7 cellular contexts compared by ENCODE assay signal in the genomic region with DNA sequence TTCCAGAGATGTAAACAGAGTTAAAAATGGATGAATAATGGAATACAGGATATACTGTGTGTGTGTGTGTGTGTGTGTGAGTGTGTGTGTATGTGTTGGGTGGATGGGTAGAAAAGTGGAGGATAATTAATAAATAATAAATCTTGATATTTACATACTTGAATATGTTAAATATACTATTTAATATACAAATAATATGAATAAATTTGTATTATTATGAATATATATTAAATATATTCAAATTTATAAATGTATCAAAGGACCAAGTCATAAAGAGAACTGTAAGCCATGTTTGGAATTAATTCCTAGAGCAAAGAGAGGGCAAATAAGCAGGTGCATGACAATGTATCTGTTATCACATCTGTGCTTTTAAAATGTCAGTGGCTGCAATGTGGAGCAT.
"Had no signal": no experiment of that assay in that cellular context is flagged by ENCODE, and none has a peak within 500 bp of the region (broad histone marks: within the 10 kb centered on the region; RNA-seq: fewer than 3 reads in every experiment).

No MANE protein-coding gene starts in this region.

- H3K9me3 ChIP-seq: HAP-1 had no signal

- ATAC-seq: GM23338, K562 had no signal

- H3K4me1 ChIP-seq: HAP-1 had no signal

- FAIRE-seq: HTR-8/SVneo, K562 had no signal

- H3K36me3 ChIP-seq: HAP-1 had no signal

- DNase-seq: H7, IMR-90, KG1 had no signal

- H3K4me3 ChIP-seq: GM23338, HAP-1, K562 had no signal

- H3K4me2 ChIP-seq: GM23338 had no signal
